Comparison of ENCODE assay signal across 8 cellular contexts in genomic region chr19:18281082-18282020, GRCh38. TPM values are rescaled to one million over a fixed set of nuclear protein-coding genes. Genes with fewer than 3 reads are reported as not detected.
DNase-seq lines count a peak whose midpoint lies in the region; ATAC-seq and TF ChIP-seq lines count a peak whose summit lies in the region.

Gene JUND, minus strand, starts transcription at chr19:18281622. Its CDS starts 138 bp downstream, at chr19:18281484.

- peaks cover 0 to 28% (median 12%) of the 10 kb centered on the region in 6 donors for H3K36me3 ChIP-seq in spleen

- WGBS in spleen, 5 donors: 1 to 2% (median 1%) methylated on average over 36 to 138 of the region's 138 CpGs

- DNase-seq in AG09319 (ENCODE audit: extremely low read depth, low read depth) (peak; percentile 99), NCI-H226 (peak; percentile 95), caudate nucleus (lab: John Stamatoyannopoulos, UW) (peak; percentile 55 to 100 (median 96)), inferior parietal cortex (ENCODE audit: extremely low spot score) (peak; percentile 96), spleen (peak; percentile 99)
- DNase-seq in activated CD4-positive, CD25-positive, alpha-beta regulatory T cell (lab: John Stamatoyannopoulos, UW): peak; percentile 86 to 97 (median 95)

- peak; percentile 65 for ATAC-seq in HG03175 (IDR thresholded peaks at IDR 0.05; ENCODE audit: unreplicated experiment)

- peak within 1 kb of the TSS; percentile 100 for H3K27ac ChIP-seq in caudate nucleus (ENCODE audit: low read depth, low read length)
- H3K27ac ChIP-seq in spleen: peak within 1 kb of the TSS; percentile 98 to 100 (median 100)

- no peak for TF ChIP-seq CTCF in AG09319 (IDR thresholded peaks at IDR 0.05; ENCODE audit: low read depth, low read length)
- TF ChIP-seq CTCF in spleen (IDR thresholded peaks at IDR 0.05 in 8 of 11, conservative IDR thresholded peaks at IDR 0.05 in 3 of 11): peak in 3 of 11 experiments; percentile 0 to 43 (median 9)

- in situ Hi-C loops in GM18951 (cut with MboI; ENCODE audit: low sequenced_read_pairs, unreplicated experiment): no loop called here

- H3K9me3 ChIP-seq in spleen: no peaks in the 10 kb centered on the region

- intact Hi-C loops in spleen (cut with DNase I; ENCODE audit: low total_unique reads): no loop called here

- TF ChIP-seq POLR2A in GM18951 (IDR thresholded peaks at IDR 0.05; ENCODE audit: extremely low read depth, insufficient read depth, insufficient read length) (peak; percentile 100), spleen (IDR thresholded peaks at IDR 0.05) (peak in 2 of 3 donors; percentile 96 to 97)

- H3K4me1 ChIP-seq in spleen: peaks cover 34 to 70% (median 56%) of the 10 kb centered on the region in 6 donors

- H3K4me3 ChIP-seq in spleen: peak within 1 kb of the TSS; percentile 49 to 94 (median 83)

- H3K27me3 ChIP-seq in spleen (replicated peaks in 1 of 7): no peaks in the 10 kb centered on the region

RNA-seq across cellular contexts. Expression of gene JUND, which starts in this region (rescaled TPM):
- 100 to 1,000 TPM; 119 to 232 (median 159) TPM for total RNA-seq in spleen
- 10 to 100 TPM; 47.5 to 86.5 (median 75.6) TPM for polyA plus RNA-seq in spleen

Comparison
In these comparisons a context has a peak if more than half of its experiments do, and no peak if none do; other contexts are left out.
1. Peak in every context shown above with its lines: DNase-seq, ATAC-seq, H3K4me3 ChIP-seq and H3K27ac ChIP-seq.